ENCODE assay signal across 29 cellular contexts in the genomic region with DNA sequence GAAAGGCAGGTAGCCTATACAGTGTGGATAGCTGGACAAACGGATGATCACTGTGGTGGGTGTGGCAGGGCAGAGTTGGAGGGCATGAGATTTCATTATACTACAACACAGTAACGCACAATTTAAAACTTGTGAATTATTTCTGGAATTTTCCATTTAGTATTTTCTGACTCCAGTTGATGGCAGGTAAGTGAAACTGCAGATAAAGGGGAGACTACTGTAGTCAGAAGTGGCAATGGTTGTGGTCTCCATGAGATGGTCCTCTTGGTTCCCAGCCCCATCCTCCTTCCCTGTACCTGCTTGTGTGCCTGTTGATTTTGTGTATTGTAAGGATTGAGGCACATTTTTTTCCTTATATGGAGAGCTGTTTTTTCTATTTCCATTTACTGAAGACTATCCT.
"Had no signal": no experiment of that assay in that cellular context is flagged by ENCODE, and none has a peak within 500 bp of the region (broad histone marks: within the 10 kb centered on the region; RNA-seq: fewer than 3 reads in every experiment).

No MANE protein-coding gene starts in this region.

- H3K27me3 ChIP-seq: stomach, testis, thyroid gland, tibial artery, tibial nerve, transverse colon, upper lobe of left lung, upper lobe of right lung, uterus, vagina had no signal

- H3K4me1 Mint-ChIP-seq: stimulated activated effector memory CD8-positive, alpha-beta T cell treated with anti-CD3 and anti-CD28 coated beads, Interleukin-12 subunit alpha, Interleukin-12 subunit beta, amount 100 ng/mL, for 72 hours; stimulated activated naive CD8-positive, alpha-beta T cell treated with anti-CD3 and anti-CD28 coated beads, Interleukin-15, amount 100 ng/mL, for 72 hours had no signal

- H3K9me3 ChIP-seq: stomach, suprapubic skin, testis, thoracic aorta, thyroid gland, tibial artery, tibial nerve, transverse colon, upper lobe of left lung, upper lobe of right lung, uterus, vagina had no signal

- H3K27ac Mint-ChIP-seq: stimulated activated effector memory CD8-positive, alpha-beta T cell treated with anti-CD3 and anti-CD28 coated beads, Interleukin-12 subunit alpha, Interleukin-12 subunit beta, amount 100 ng/mL, for 72 hours; stimulated activated memory B cell treated with anti-CD40 and anti-IgM and Interleukin-4, amounts not matched to agents 10 μg/mL and 1 μg/mL and 100 μg/mL, for 72 hours; stimulated activated naive B cell treated with anti-CD40 and anti-IgM and Interleukin-4, amounts not matched to agents 10 μg/mL and 1 μg/mL and 100 μg/mL, for 72 hours; stimulated activated naive CD8-positive, alpha-beta T cell treated with anti-CD3 and anti-CD28 coated beads, Interleukin-15, amount 100 ng/mL, for 72 hours; stimulated activated naive CD8-positive, alpha-beta T cell treated with anti-CD3 and anti-CD28 coated beads, Interleukin-15, Interleukin-2, amounts not matched to agents 100 ng/mL and 50 ng/mL, for 24 hours; type B pancreatic cell had no signal

- ATAC-seq: stimulated activated effector memory CD8-positive, alpha-beta T cell treated with anti-CD3 and anti-CD28 coated beads, Interleukin-12 subunit alpha, Interleukin-12 subunit beta, amount 100 ng/mL, for 72 hours; stimulated activated memory B cell treated with anti-CD40 and anti-IgM and Interleukin-4, amounts not matched to agents 10 μg/mL and 1 μg/mL and 100 μg/mL, for 72 hours; stimulated activated naive B cell treated with anti-CD40 and anti-IgM and Interleukin-4, amounts not matched to agents 10 μg/mL and 1 μg/mL and 100 μg/mL, for 72 hours; stimulated activated naive CD8-positive, alpha-beta T cell treated with anti-CD3 and anti-CD28 coated beads, Interleukin-15, amount 100 ng/mL, for 72 hours; stimulated activated naive CD8-positive, alpha-beta T cell treated with anti-CD3 and anti-CD28 coated beads, Interleukin-15, Interleukin-2, amounts not matched to agents 100 U/mL and 50 U/mL, for 24 hours; upper lobe of right lung had no signal

- H3K27ac ChIP-seq: stomach, suprapubic skin, testis, thoracic aorta, thyroid gland, tibial artery, tibial nerve, transverse colon, upper lobe of left lung, upper lobe of right lung, uterus, vagina had no signal

- H3K27me3 Mint-ChIP-seq: stimulated activated memory B cell treated with anti-CD40 and anti-IgM and Interleukin-4, amounts not matched to agents 10 μg/mL and 1 μg/mL and 100 μg/mL, for 72 hours; type B pancreatic cell had no signal

- FAIRE-seq: urothelium cell line had no signal

- H3K4me3 Mint-ChIP-seq: stimulated activated effector memory CD8-positive, alpha-beta T cell treated with anti-CD3 and anti-CD28 coated beads, Interleukin-12 subunit alpha, Interleukin-12 subunit beta, amount 100 ng/mL, for 72 hours; stimulated activated memory B cell treated with anti-CD40 and anti-IgM and Interleukin-4, amounts not matched to agents 10 μg/mL and 1 μg/mL and 100 μg/mL, for 72 hours; stimulated activated naive B cell treated with anti-CD40 and anti-IgM and Interleukin-4, amounts not matched to agents 10 μg/mL and 1 μg/mL and 100 μg/mL, for 72 hours; stimulated activated naive CD8-positive, alpha-beta T cell treated with anti-CD3 and anti-CD28 coated beads, Interleukin-15, amount 100 ng/mL, for 72 hours; stimulated activated naive CD8-positive, alpha-beta T cell treated with anti-CD3 and anti-CD28 coated beads, Interleukin-15, Interleukin-2, amounts not matched to agents 100 ng/mL and 50 ng/mL, for 24 hours; type B pancreatic cell had no signal

- H3K36me3 ChIP-seq: stomach, suprapubic skin, thoracic aorta, thyroid gland, tibial artery, tibial nerve, transverse colon, upper lobe of left lung, upper lobe of right lung, uterus, vagina had no signal

- DNase-seq: stimulated activated CD4-positive, alpha-beta T cell treated with anti-CD3 and anti-CD28 coated beads, Interleukin-2, amount 100 ng/mL, for 48 hours; stimulated activated CD4-positive, alpha-beta T cell treated with anti-CD3 and anti-CD28 coated beads, Interleukin-4, amount 100 ng/mL, for 1 hour; stimulated activated CD4-positive, alpha-beta T cell treated with anti-CD3 and anti-CD28 coated beads, Interleukin-4, amount 100 ng/mL, for 24 hours; stimulated activated CD4-positive, alpha-beta T cell treated with anti-CD3 and anti-CD28 coated beads, Interleukin-4, amount 100 ng/mL, for 4 hours; stimulated activated CD8-positive, alpha-beta memory T cell treated with anti-CD3 and anti-CD28 coated beads, Interleukin-4, amount 100 ng/mL, for 48 hours; stimulated activated naive B cell treated with anti-CD40 and anti-IgM and Interleukin-4, amounts not matched to agents 10 μg/mL and 1 μg/mL and 100 μg/mL, for 72 hours; stimulated activated naive CD4-positive, alpha-beta T cell; stimulated activated naive CD4-positive, alpha-beta T cell treated with Interleukin-2 at 50 U/mL for 16 hours; stimulated activated naive CD8-positive, alpha-beta T cell treated with anti-CD3 and anti-CD28 coated beads, Interleukin-15, amount 100 ng/mL, for 72 hours; stimulated activated naive CD8-positive, alpha-beta T cell treated with anti-CD3 and anti-CD28 coated beads, Interleukin-15, Interleukin-2, amounts not matched to agents 100 U/mL and 50 U/mL, for 24 hours; stomach; substantia nigra; testis; thyroid gland; tibial artery; transverse colon; trophoblast cell; upper lobe of left lung; upper lobe of right lung; uterus had no signal

- H3K4me3 ChIP-seq: stomach, suprapubic skin, testis, thoracic aorta, thyroid gland, tibial artery, tibial nerve, transverse colon, upper lobe of left lung, upper lobe of right lung, uterus, vagina had no signal

- H3K4me1 ChIP-seq: suprapubic skin, tibial artery, transverse colon, upper lobe of left lung, upper lobe of right lung, uterus, vagina had no signal

- H3K9me3 Mint-ChIP-seq: stimulated activated effector memory CD8-positive, alpha-beta T cell treated with anti-CD3 and anti-CD28 coated beads, Interleukin-12 subunit alpha, Interleukin-12 subunit beta, amount 100 ng/mL, for 72 hours; stimulated activated memory B cell treated with anti-CD40 and anti-IgM and Interleukin-4, amounts not matched to agents 10 μg/mL and 1 μg/mL and 100 μg/mL, for 72 hours; stimulated activated naive B cell treated with anti-CD40 and anti-IgM and Interleukin-4, amounts not matched to agents 10 μg/mL and 1 μg/mL and 100 μg/mL, for 72 hours; stimulated activated naive CD8-positive, alpha-beta T cell treated with anti-CD3 and anti-CD28 coated beads, Interleukin-15, amount 100 ng/mL, for 72 hours; stimulated activated naive CD8-positive, alpha-beta T cell treated with anti-CD3 and anti-CD28 coated beads, Interleukin-15, Interleukin-2, amounts not matched to agents 100 ng/mL and 50 ng/mL, for 24 hours; type B pancreatic cell had no signal

- H3K36me3 Mint-ChIP-seq: stimulated activated effector memory CD8-positive, alpha-beta T cell treated with anti-CD3 and anti-CD28 coated beads, Interleukin-12 subunit alpha, Interleukin-12 subunit beta, amount 100 ng/mL, for 72 hours; stimulated activated memory B cell treated with anti-CD40 and anti-IgM and Interleukin-4, amounts not matched to agents 10 μg/mL and 1 μg/mL and 100 μg/mL, for 72 hours; stimulated activated naive B cell treated with anti-CD40 and anti-IgM and Interleukin-4, amounts not matched to agents 10 μg/mL and 1 μg/mL and 100 μg/mL, for 72 hours; type B pancreatic cell had no signal
